Comparison of ENCODE assay signal across 17 cellular contexts in genomic region chr1:178632619-178633018, GRCh38.
A peak's percentile ranks its signal among the peaks of the same experiment; 100 is the strongest.
DNase-seq lines count a peak whose midpoint lies in the region; ATAC-seq lines count a peak whose summit lies in the region.
"Had no signal": no experiment of that assay in that cellular context is flagged by ENCODE, and none has a peak within 500 bp of the region (broad histone marks: within the 10 kb centered on the region; RNA-seq: fewer than 3 reads in every experiment).

No MANE protein-coding gene starts in this region.

- peak; percentile 72 for ATAC-seq in esophagus mucosa
- no peak for ATAC-seq in HG02798 (IDR thresholded peaks at IDR 0.05; ENCODE audit: poor library complexity, unreplicated experiment)
- no peak for ATAC-seq in GM19397 (IDR thresholded peaks at IDR 0.05; ENCODE audit: unreplicated experiment)
- ATAC-seq: activated CD8-positive, alpha-beta T cell treated with anti-CD3 and anti-CD28 coated beads for 36 hours; activated T-cell treated with anti-CD3 and anti-CD28 coated beads, Interleukin-2, amount 50 U/mL, for 72 hours; HCT116; T-cell had no signal

- H3K4me1 ChIP-seq in GM23248 (ENCODE audit: insufficient read depth): peaks cover 60% of the 10 kb centered on the region
- H3K4me1 ChIP-seq: parathyroid adenoma had no signal

- DNase-seq in GM23248 (peak; percentile 86), T1000 (lab: John Stamatoyannopoulos, UW) (peak; percentile 52), stromal cell of bone marrow (ENCODE audit: low read depth) (peak; percentile 66)
- no peak for DNase-seq in effector CD4-positive, alpha-beta T cell
- DNase-seq: activated CD8-positive, alpha-beta T cell treated with anti-CD3 and anti-CD28 coated beads for 36 hours; activated T-cell treated with anti-CD3 and anti-CD28 coated beads, Interleukin-2, amount 50 U/mL, for 72 hours; C1 segment of cervical spinal cord; NCI-H1436; NCI-H2171 treated with DMSO at 0.1 percent for 48 hours; NCI-H82; T-cell had no signal

- H3K27ac ChIP-seq in GM23248: peak overlapping the region; percentile 88
- H3K27ac ChIP-seq: parathyroid adenoma, VCaP had no signal

- peak overlapping the region; percentile 12; the same call in 1 of the 2 replicates for H3K4me3 ChIP-seq in GM23248

- H3K79me2 ChIP-seq in GM23248 (ENCODE audit: insufficient read depth): no peaks in the 10 kb centered on the region
- H3K79me2 ChIP-seq: parathyroid adenoma had no signal

- H3K4me2 ChIP-seq in GM23248 (ENCODE audit: unreplicated experiment): peak overlapping the region; percentile 53

- 21 to 25% methylated on average over 4 of the region's 4 CpGs for WGBS in GM23248 (ENCODE audit: low coverage in 1 of 2, low lambda C conversion rate in 2 of 2, missing lambda C conversion rate in 2 of 2), 2 experiments

- no peaks in the 10 kb centered on the region for H3K9me2 ChIP-seq in GM23248 (ENCODE audit: insufficient read depth)

- peaks cover 59% of the 10 kb centered on the region for H3F3A ChIP-seq in GM23248 (ENCODE audit: insufficient read depth)

- H3K36me3 ChIP-seq in GM23248 (ENCODE audit: low read depth): no peaks in the 10 kb centered on the region

- peak overlapping the region; percentile 52 for H3K9ac ChIP-seq in GM23248
- H3K9ac ChIP-seq: parathyroid adenoma had no signal

- H4K20me1 ChIP-seq in GM23248 (ENCODE audit: insufficient read depth): no peaks in the 10 kb centered on the region

- 0 out of 2 replicates have a peak overlapping the region, but pooled peaks have one; percentile 0 for H2AFZ ChIP-seq in GM23248
- H2AFZ ChIP-seq: parathyroid adenoma had no signal

- in situ Hi-C loops in GM23248 (cut with MboI): no loop called here

- no peaks in the 10 kb centered on the region for H3K9me3 ChIP-seq in GM23248 (ENCODE audit: low read depth)

- no peaks in the 10 kb centered on the region for H3K27me3 ChIP-seq in GM23248 (replicated peaks; ENCODE audit: insufficient read depth)
